8 cellular contexts compared by ENCODE assay signal in the genomic region with DNA sequence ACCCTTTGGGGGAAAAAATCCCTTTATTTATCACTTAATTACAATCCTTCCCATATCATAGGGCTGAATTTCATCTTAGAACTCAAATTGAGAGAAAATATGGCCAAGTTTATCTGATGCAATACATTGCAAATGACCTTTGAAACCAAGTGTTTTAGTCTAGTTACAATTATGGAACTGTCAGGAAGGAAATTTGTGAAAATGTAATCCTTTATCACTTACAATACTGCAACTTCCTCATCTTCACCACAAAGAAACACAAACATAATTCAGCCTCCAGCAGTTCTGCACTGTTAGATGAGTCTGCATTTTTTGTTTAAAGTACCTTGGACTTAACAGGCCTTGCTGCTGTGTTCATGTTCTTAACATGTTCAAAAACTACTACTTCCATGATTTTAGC. TPM values are rescaled to one million over a fixed set of nuclear protein-coding genes. Genes with fewer than 3 reads are reported as not detected.
DNase-seq lines count a peak whose midpoint lies in the region; ATAC-seq, FAIRE-seq and TF ChIP-seq lines count a peak whose summit lies in the region.

No MANE protein-coding gene starts in this region.

- CTCF ChIA-PET in Panc1 (lab: Charles Lee) (no interaction called here), endothelial cell of umbilical vein (lab: Charles Lee) (no interaction called here)

- peak overlapping the region; percentile 11 for H2AFZ ChIP-seq in endothelial cell of umbilical vein (ENCODE audit: low read depth, low read length)

- H3K9me3 ChIP-seq in Panc1 (ENCODE audit: control insufficient read depth, insufficient read depth, low read depth, low read length) (no peaks in the 10 kb centered on the region), endothelial cell of umbilical vein (replicated peaks; ENCODE audit: control insufficient read depth, insufficient read depth, low read length) (no peaks in the 10 kb centered on the region), transverse colon (no peaks in the 10 kb centered on the region), endodermal cell (ENCODE audit: control insufficient read depth, low read length) (no peaks in the 10 kb centered on the region)

- no peak for TF ChIP-seq EP300 in transverse colon (IDR thresholded peaks at IDR 0.05; ENCODE audit: low read depth)

- H3K27ac ChIP-seq in Panc1 (ENCODE audit: low read length) (peak overlapping the region; percentile 67; the same call in 1 of the 2 replicates), endothelial cell of umbilical vein (ENCODE audit: insufficient read depth, low read depth, low read length) (peak overlapping the region; percentile 38), transverse colon (peak overlapping the region; percentile 28 to 59 (median 40)), endodermal cell (ENCODE audit: low read depth, low read length) (no peak overlapping the region)

- H3K4me1 Mint-ChIP-seq in endodermal cell: peaks cover 23% of the 10 kb centered on the region

- intact Hi-C loops in Panc1 (cut with micrococcal nuclease; ENCODE audit: unreplicated experiment): loop anchor here (10.0 kb wide), 1 partner anchor 79 kb away; no protein-coding TSS in a partner anchor
- intact Hi-C loops in endothelial cell of umbilical vein (cut with micrococcal nuclease): no loop called here
- intact Hi-C loops in transverse colon (cut with DNase I; ENCODE audit: low total_unique reads): no loop called here

- TF ChIP-seq POLR2A in endothelial cell of umbilical vein (IDR thresholded peaks at IDR 0.05; ENCODE audit: low read depth, low read length): no peak
- no peak for TF ChIP-seq POLR2A in transverse colon (IDR thresholded peaks at IDR 0.05)

- peak; percentile 71 for FAIRE-seq in endothelial cell of umbilical vein (lab: Jason Lieb, UNC)

- dilution Hi-C loops in endothelial cell of umbilical vein (cut with MboI; ENCODE audit: extremely low pct_ligation_motif_present, low sequenced_read_pairs): no loop called here

- DNase-seq in activated naive CD4-positive, alpha-beta T cell treated with anti-CD3 and anti-CD28 coated beads, Interleukin-2, amount 50 U/mL, for 72 hours (ENCODE audit: low spot score in 2 of 2): no peak
- DNase-seq in activated naive CD4-positive, alpha-beta T cell (lab: John Stamatoyannopoulos, UW): no peak
- DNase-seq in Panc1 (ENCODE audit: low read depth, low spot score) (no peak), endothelial cell of umbilical vein (ENCODE audit: low read depth, low spot score) (peak; percentile 61), transverse colon (no peak), SW 1271 (lab: John Stamatoyannopoulos, UW) (no peak), endodermal cell (no peak)
- no peak for DNase-seq in activated CD4-positive, alpha-beta T cell treated with anti-CD3 and anti-CD28 coated beads, Interleukin-2, amount 50 U/mL, for 1 hour

- H3K36me3 ChIP-seq in Panc1 (ENCODE audit: control insufficient read depth, insufficient read depth, low read length): no peaks in the 10 kb centered on the region
- no peaks in the 10 kb centered on the region for H3K36me3 ChIP-seq in endothelial cell of umbilical vein (ENCODE audit: control insufficient read depth in 2 of 2, extremely low read depth in 1 of 2, insufficient read depth in 2 of 2, low read length in 2 of 2)
- H3K36me3 ChIP-seq in transverse colon: no peaks in the 10 kb centered on the region
- H3K36me3 ChIP-seq in endodermal cell (ENCODE audit: control insufficient read depth, insufficient read depth, low read length): no peaks in the 10 kb centered on the region

- ATAC-seq in activated naive CD4-positive, alpha-beta T cell treated with anti-CD3 and anti-CD28 coated beads, Interleukin-2, amount 50 U/mL, for 72 hours: no peak
- no peak for ATAC-seq in Panc1

- in situ Hi-C loops in Panc1 (cut with HindIII; ENCODE audit: low pct_unique_long_range_greater_than_20kb, low sequenced_read_pairs) (no loop called here), transverse colon (cut with MboI; ENCODE audit: low pct_ligation_motif_present in 1 of 4, low pct_unique_long_range_greater_than_20kb in 1 of 4, low sequenced_read_pairs in 3 of 4) (loop anchor here in 2 of 4 donors (25.0 kb wide), 1 partner anchor 191 kb away; no protein-coding TSS in a partner anchor)

- POLR2A ChIA-PET in Panc1 (lab: Charles Lee): no interaction called here
- POLR2A ChIA-PET in endothelial cell of umbilical vein (lab: Charles Lee): no interaction called here

- BruUV-seq in Panc1 (replicated peaks; lab: Mats Ljungman, UMichigan) (no TSS peak), endothelial cell of umbilical vein (replicated peaks; lab: Mats Ljungman, UMichigan) (no TSS peak)

- H3K4me1 ChIP-seq in Panc1 (ENCODE audit: control insufficient read depth, insufficient read depth, low read length) (peaks cover 13% of the 10 kb centered on the region; the same call in 1 of the 2 replicates), endothelial cell of umbilical vein (ENCODE audit: control insufficient read depth, extremely low read depth, insufficient read depth, low read length) (peaks cover 24% of the 10 kb centered on the region), transverse colon (peaks cover 2 to 50% (median 29%) of the 10 kb centered on the region in 4 donors), endodermal cell (ENCODE audit: control insufficient read depth, insufficient read depth, low read length) (no peaks in the 10 kb centered on the region)

- H3K27ac Mint-ChIP-seq in activated naive CD4-positive, alpha-beta T cell treated with anti-CD3 and anti-CD28 coated beads, Interleukin-2, amount 50 U/mL, for 72 hours: peak overlapping the region; percentile 19 to 88
- H3K27ac Mint-ChIP-seq in endodermal cell: no peak overlapping the region

- H3K36me3 Mint-ChIP-seq in activated naive CD4-positive, alpha-beta T cell treated with anti-CD3 and anti-CD28 coated beads, Interleukin-2, amount 50 U/mL, for 72 hours: peaks cover 12 to 13% of the 10 kb centered on the region in 2 donors
- peaks cover 10% of the 10 kb centered on the region for H3K36me3 Mint-ChIP-seq in endodermal cell (ENCODE audit: low read depth)

- H3K9ac ChIP-seq in endothelial cell of umbilical vein (replicated peaks; ENCODE audit: extremely low read depth, insufficient read depth, low read length) (no peak overlapping the region), endodermal cell (ENCODE audit: extremely low read depth, low read length, poor library complexity, severe bottlenecking) (no peak overlapping the region)

- peak overlapping the region; percentile 74 for H3K4me2 ChIP-seq in endothelial cell of umbilical vein (ENCODE audit: insufficient read depth, low read length)

- no peaks in the 10 kb centered on the region for H4K20me1 ChIP-seq in endothelial cell of umbilical vein (replicated peaks; ENCODE audit: control insufficient read depth, extremely low read depth, insufficient read depth, low read length)

- H3K9me3 Mint-ChIP-seq in activated naive CD4-positive, alpha-beta T cell treated with anti-CD3 and anti-CD28 coated beads, Interleukin-2, amount 50 U/mL, for 72 hours: peaks cover 0 to 3% of the 10 kb centered on the region in 2 donors
- peaks cover 8% of the 10 kb centered on the region for H3K9me3 Mint-ChIP-seq in endodermal cell

- H3K9me1 ChIP-seq in endothelial cell of umbilical vein (replicated peaks; ENCODE audit: control insufficient read depth, extremely low read depth, insufficient read depth, low read length): no peaks in the 10 kb centered on the region

- H3K4me3 Mint-ChIP-seq in endodermal cell: no peak overlapping the region

- H3K27me3 Mint-ChIP-seq in endodermal cell (ENCODE audit: insufficient read depth): no peaks in the 10 kb centered on the region

- H3K27me3 ChIP-seq in Panc1 (ENCODE audit: control insufficient read depth, insufficient read depth, low read length) (no peaks in the 10 kb centered on the region), endothelial cell of umbilical vein (ENCODE audit: control insufficient read depth in 2 of 2, insufficient read depth in 2 of 2, low read length in 2 of 2) (no peaks in the 10 kb centered on the region), transverse colon (no peaks in the 10 kb centered on the region), endodermal cell (ENCODE audit: control insufficient read depth, insufficient read depth, low read length, poor library complexity, severe bottlenecking) (no peaks in the 10 kb centered on the region)

- TF ChIP-seq CTCF in Panc1 (IDR thresholded peaks at IDR 0.05) (no peak), endothelial cell of umbilical vein (IDR thresholded peaks at IDR 0.05; ENCODE audit: extremely low read depth in 1 of 2, insufficient read depth in 1 of 2, low read depth in 1 of 2, low read length in 2 of 2) (no peak), transverse colon (IDR thresholded peaks at IDR 0.05) (no peak), endodermal cell (conservative IDR thresholded peaks at IDR 0.05) (no peak)

- H3K4me3 ChIP-seq in Panc1 (ENCODE audit: low read depth in 2 of 2, low read length in 2 of 2) (no peak overlapping the region), endothelial cell of umbilical vein (replicated peaks in 1 of 3; ENCODE audit: insufficient read depth in 1 of 3, low read depth in 1 of 3, low read length in 3 of 3) (no peak overlapping the region), transverse colon (no peak overlapping the region), endodermal cell (ENCODE audit: low read length) (no peak overlapping the region)

- peaks cover 6% of the 10 kb centered on the region for H3K79me2 ChIP-seq in endothelial cell of umbilical vein (ENCODE audit: control insufficient read depth, insufficient read depth, low read length)

RNA-seq across cellular contexts. Expression of a gene that starts 4.6 kb away (rescaled TPM):
- 10 to 100 TPM in 1 of 2 donors, 1 to 10 TPM in 1; 9.0 to 15.8 TPM for total RNA-seq in activated naive CD4-positive, alpha-beta T cell treated with anti-CD3 and anti-CD28 coated beads, Interleukin-2, amount 50 U/mL, for 72 hours
- total RNA-seq in Panc1 (2021; ENCODE audit: unreplicated experiment) (27.6 TPM), endothelial cell of umbilical vein (58.5 and 59.5 TPM in 2 replicates), transverse colon (10 to 100 TPM in 3 of 4 donors, 1 to 10 TPM in 1; 8.6 to 69.5 (median 52.6) TPM), endodermal cell (10 to 100 TPM; 40.7 to 63.5 TPM)
- polyA plus RNA-seq in Panc1 (2012; ENCODE audit: insufficient read length): 12.5 TPM
- polyA plus RNA-seq in endothelial cell of umbilical vein: 12.9 and 19.1 TPM in 2 replicates
- polyA plus RNA-seq in endothelial cell of umbilical vein (2011; cell fraction: cytosol; rRNA removed): 20.8 and 21.1 TPM in 2 replicates
- 24.8 and 31.1 TPM in 2 replicates for polyA plus RNA-seq in endothelial cell of umbilical vein (2011; cell fraction: nucleus; rRNA removed)
- 29.6 and 39.1 TPM in 2 replicates for polyA plus RNA-seq in endothelial cell of umbilical vein (2012)
- polyA minus RNA-seq in endothelial cell of umbilical vein: 31.3 and 35.5 TPM in 2 replicates
- 28.3 TPM for polyA minus RNA-seq in endothelial cell of umbilical vein (2011; cell fraction: cytosol; rRNA and poly(A)+ RNA removed)
- 18.8 and 25.9 TPM in 2 replicates for polyA minus RNA-seq in endothelial cell of umbilical vein (2011; cell fraction: nucleus; rRNA and poly(A)+ RNA removed)
- polyA plus RNA-seq in endodermal cell (2013, experiment 1 of 2): 20.7 TPM
- 19.1 TPM for polyA plus RNA-seq in endodermal cell (2013, experiment 2 of 2)

RNA-seq across cellular contexts. Expression of a gene that starts 4.8 kb away (rescaled TPM):
- total RNA-seq in activated naive CD4-positive, alpha-beta T cell treated with anti-CD3 and anti-CD28 coated beads, Interleukin-2, amount 50 U/mL, for 72 hours: not detected
- total RNA-seq in Panc1 (2021; ENCODE audit: unreplicated experiment) (2.8 TPM), endothelial cell of umbilical vein (1.9 and 2.3 TPM in 2 replicates), transverse colon (10 to 100 TPM in 1 of 4 donors, 1 to 10 TPM in 2, not detected in 1; 3.5 to 14.9 (median 3.8) TPM), endodermal cell (1 to 10 TPM; 3.2 to 3.6 TPM)
- polyA plus RNA-seq in Panc1 (2012; ENCODE audit: insufficient read length): 1.1 TPM
- polyA plus RNA-seq in endothelial cell of umbilical vein: 1.4 and 1.8 TPM in 2 replicates
- 2.6 and 2.7 TPM in 2 replicates for polyA plus RNA-seq in endothelial cell of umbilical vein (2011; cell fraction: cytosol; rRNA removed)
- polyA plus RNA-seq in endothelial cell of umbilical vein (2011; cell fraction: nucleus; rRNA removed): 0.70 and 1.2 TPM in 2 replicates
- polyA plus RNA-seq in endothelial cell of umbilical vein (2012): 0.85 and 2.5 TPM in 2 replicates
- polyA minus RNA-seq in endothelial cell of umbilical vein: 1.1 TPM in 1 of 2 replicates, not detected in the other
- 2.5 TPM for polyA minus RNA-seq in endothelial cell of umbilical vein (2011; cell fraction: cytosol; rRNA and poly(A)+ RNA removed)
- polyA minus RNA-seq in endothelial cell of umbilical vein (2011; cell fraction: nucleus; rRNA and poly(A)+ RNA removed): 0.91 TPM in 1 of 2 replicates, not detected in the other
- 6.6 TPM for polyA plus RNA-seq in endodermal cell (2013, experiment 1 of 2)
- 8.7 TPM for polyA plus RNA-seq in endodermal cell (2013, experiment 2 of 2)
